Comparison of ENCODE assay signal across 9 cellular contexts in the genomic region with DNA sequence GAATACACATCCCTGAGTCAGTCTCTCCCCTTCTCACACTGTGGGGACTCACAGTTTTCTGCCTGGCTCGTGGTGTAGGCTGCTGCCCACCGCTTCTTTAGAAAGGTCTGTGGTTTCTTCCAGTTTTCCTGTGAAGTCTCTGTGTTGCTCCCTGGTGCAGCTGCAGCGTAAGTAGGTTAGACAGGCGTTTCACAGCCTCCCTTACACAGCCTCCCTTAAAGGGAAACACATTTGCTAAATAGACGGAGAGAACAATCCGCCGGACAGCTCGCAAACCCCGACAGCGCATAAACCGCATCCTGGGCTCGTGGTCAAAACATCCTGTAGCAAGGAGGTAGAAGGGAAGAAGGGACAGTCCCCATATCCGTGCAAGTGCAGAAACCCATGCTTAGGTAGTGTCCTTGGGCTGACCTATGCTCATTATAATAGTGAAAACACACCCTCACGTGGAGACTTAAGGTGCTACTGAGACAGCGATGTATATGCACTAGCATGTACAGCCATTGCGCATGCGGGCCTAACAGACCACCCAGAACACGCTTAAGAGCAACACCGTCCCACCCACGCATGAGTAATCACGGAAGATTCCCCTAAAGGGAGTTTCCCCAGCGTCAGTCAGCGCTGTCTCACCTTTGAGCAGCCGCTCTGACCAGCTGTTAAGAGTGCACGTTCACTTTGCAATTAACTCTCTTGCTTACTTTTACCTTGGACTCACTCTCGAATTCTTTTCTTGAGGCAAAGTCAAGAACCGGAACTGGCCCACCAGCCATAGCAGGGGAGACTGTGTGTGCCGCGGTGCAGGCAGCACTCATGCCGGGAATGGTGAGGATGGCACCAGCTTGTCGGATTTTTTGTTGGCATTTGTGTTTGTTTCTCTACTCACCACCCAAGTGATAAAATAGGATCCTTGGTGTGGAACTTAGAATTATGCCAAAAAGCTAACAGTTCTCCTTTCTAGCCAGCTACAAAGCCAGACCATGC. TPM values are rescaled to one million over a fixed set of nuclear protein-coding genes. Genes with fewer than 3 reads are reported as not detected.
DNase-seq lines count a peak whose midpoint lies in the region; ATAC-seq and TF ChIP-seq lines count a peak whose summit lies in the region.
"Had no signal": no experiment of that assay in that cellular context is flagged by ENCODE, and none has a peak within 500 bp of the region (broad histone marks: within the 10 kb centered on the region; RNA-seq: fewer than 3 reads in every experiment).

No MANE protein-coding gene starts in this region.

- no peaks in the 10 kb centered on the region for H3K27me3 ChIP-seq in Peyer's patch

- DNase-seq in Peyer's patch = peak in 2 of 3 donors; percentile 93 to 96
- DNase-seq in activated T-helper 9 cell treated with anti-CD3 and anti-CD28 coated beads, Interleukin-2, amount 50 U/mL, for 16 hours (ENCODE audit: low read depth) = peak; percentile 79
- DNase-seq in stimulated activated CD4-positive, alpha-beta T cell treated with anti-CD3 and anti-CD28 coated beads, Interleukin-15, amount 100 ng/mL, for 24 hours = peak; percentile 92
- DNase-seq in NCI-H2081 (lab: John Stamatoyannopoulos, UW) = no peak
- no peak for DNase-seq in glutamatergic neuron
- no peak for DNase-seq in NCI-H1092 (lab: John Stamatoyannopoulos, UW)

- no peaks in the 10 kb centered on the region for H3K9me3 ChIP-seq in Peyer's patch

- H3K4me3 ChIP-seq in Peyer's patch = peak overlapping the region in 3 of 4 donors; percentile 1 to 17 (median 6)

- H3K27me3 Mint-ChIP-seq in glutamatergic neuron (ENCODE audit: unreplicated experiment) = peaks cover 5% of the 10 kb centered on the region

- TF ChIP-seq CTCF in Peyer's patch (IDR thresholded peaks at IDR 0.05) = no peak
- no peak for TF ChIP-seq CTCF in glutamatergic neuron (IDR thresholded peaks at IDR 0.05; ENCODE audit: partially characterized antibody, unreplicated experiment)

- H3K36me3 ChIP-seq in Peyer's patch = no peaks in the 10 kb centered on the region

- H3K4me1 Mint-ChIP-seq in glutamatergic neuron (ENCODE audit: low read depth, unreplicated experiment) = no peaks in the 10 kb centered on the region

- peaks cover 0 to 10% (median 6%) of the 10 kb centered on the region in 4 donors for H3K4me1 ChIP-seq in Peyer's patch

- H3K27ac Mint-ChIP-seq in glutamatergic neuron (ENCODE audit: unreplicated experiment) = no peak overlapping the region

- H3K9me3 Mint-ChIP-seq in glutamatergic neuron (ENCODE audit: unreplicated experiment) = no peaks in the 10 kb centered on the region

- TF ChIP-seq POLR2A in Peyer's patch (IDR thresholded peaks at IDR 0.05) = no peak

- H3K36me3 Mint-ChIP-seq in glutamatergic neuron (ENCODE audit: unreplicated experiment) = no peaks in the 10 kb centered on the region

- peak overlapping the region in 3 of 4 donors; percentile 30 to 69 (median 31) for H3K27ac ChIP-seq in Peyer's patch

- ATAC-seq in GM18499 (IDR thresholded peaks at IDR 0.05; ENCODE audit: insufficient read depth, unreplicated experiment) (peak; percentile 87), HG02642 (IDR thresholded peaks at IDR 0.05; ENCODE audit: poor library complexity, unreplicated experiment) (peak; percentile 86)

- H3K4me3 Mint-ChIP-seq in glutamatergic neuron (ENCODE audit: unreplicated experiment) = no peak overlapping the region

RNA-seq across cellular contexts. Expression of a gene that starts 16.6 kb away (rescaled TPM):
- total RNA-seq in Peyer's patch (10 to 100 TPM in 1 of 4 donors, under 1 TPM in 3; 0.18 to 13.2 (median 0.52) TPM), glutamatergic neuron (ENCODE audit: unreplicated experiment) (not detected)
- total RNA-seq: kidney epithelial cell had no signal

RNA-seq across cellular contexts. Expression of a gene that starts 24.3 kb away (rescaled TPM):
- total RNA-seq in Peyer's patch = 10 to 100 TPM in 1 of 4 donors, 1 to 10 TPM in 2, under 1 TPM in 1; 0.53 to 35.5 (median 3.0) TPM
- not detected for total RNA-seq in glutamatergic neuron (ENCODE audit: unreplicated experiment)

RNA-seq across cellular contexts. Expression of a gene that starts 36.6 kb away (rescaled TPM):
- 1 to 10 TPM; 2.4 to 4.4 (median 2.5) TPM for total RNA-seq in Peyer's patch
- total RNA-seq in glutamatergic neuron (ENCODE audit: unreplicated experiment) = not detected
- total RNA-seq: kidney epithelial cell had no signal

RNA-seq across cellular contexts. Expression of a gene that starts 51.3 kb away (rescaled TPM):
- total RNA-seq in Peyer's patch (not detected), glutamatergic neuron (ENCODE audit: unreplicated experiment) (not detected)
- total RNA-seq: kidney epithelial cell had no signal

RNA-seq across cellular contexts. Expression of a gene that starts 53.9 kb away (rescaled TPM):
- total RNA-seq in Peyer's patch (not detected), glutamatergic neuron (ENCODE audit: unreplicated experiment) (not detected)
- total RNA-seq: kidney epithelial cell had no signal

Comparison
In these comparisons a context has a peak if more than half of its experiments do, and no peak if none do; other contexts are left out.
1. DNase-seq: peak in Peyer's patch (2 of 3), activated T-helper 9 cell treated with anti-CD3 and anti-CD28 coated beads, Interleukin-2, amount 50 U/mL, for 16 hours (single experiment) and stimulated activated CD4-positive, alpha-beta T cell treated with anti-CD3 and anti-CD28 coated beads, Interleukin-15, amount 100 ng/mL, for 24 hours (single experiment); none in NCI-H2081 (0 of 2), glutamatergic neuron (single experiment) and NCI-H1092 (single experiment).